27 cellular contexts compared by ENCODE assay signal in the genomic region with DNA sequence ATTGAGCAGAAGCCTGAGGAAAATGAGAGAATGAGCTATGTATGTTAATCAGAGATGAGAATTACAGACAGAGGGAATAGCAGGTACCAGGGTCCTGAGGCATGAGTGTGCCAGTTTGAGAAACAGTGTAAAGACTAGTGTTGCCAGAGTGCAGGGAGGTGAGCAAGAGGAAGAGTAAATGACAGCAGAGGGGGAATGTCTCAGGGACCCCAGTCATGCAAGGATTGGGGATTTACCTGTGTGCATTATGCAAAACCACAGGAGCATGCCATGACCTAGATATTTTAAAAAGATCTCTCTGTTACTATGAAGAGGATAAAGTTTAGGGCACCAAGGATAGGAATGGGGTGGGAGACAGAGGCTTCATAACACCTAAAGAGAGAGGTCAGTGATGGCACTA.
"Had no signal": no experiment of that assay in that cellular context is flagged by ENCODE, and none has a peak within 500 bp of the region (broad histone marks: within the 10 kb centered on the region; RNA-seq: fewer than 3 reads in every experiment).

No MANE protein-coding gene starts in this region.

- DNase-seq: activated CD4-positive, alpha-beta memory T cell treated with anti-CD3 and anti-CD28 coated beads, Interleukin-2, amount 10 ng/mL, durations not matched to agents 7 days and 5 days; activated CD4-positive, alpha-beta T cell treated with anti-CD3 and anti-CD28 coated beads for 1 hour; activated CD4-positive, alpha-beta T cell treated with anti-CD3 and anti-CD28 coated beads for 4 hours; activated CD4-positive, alpha-beta T cell treated with anti-CD3 and anti-CD28 coated beads, Interleukin-2, amount 10 ng/mL, durations not matched to agents 7 days and 5 days; activated CD4-positive, alpha-beta T cell treated with anti-CD3 and anti-CD28 coated beads, Interleukin-2, amount 50 U/mL, for 4 hours; activated CD4-positive, CD25-positive, alpha-beta regulatory T cell; activated CD8-positive, alpha-beta memory T cell treated with anti-CD3 and anti-CD28 coated beads, Interleukin-2, amount 50 U/mL, for 48 hours; activated gamma-delta T cell; activated naive CD4-positive, alpha-beta T cell; activated naive CD4-positive, alpha-beta T cell treated with anti-CD3 and anti-CD28 coated beads, Interleukin-2, amount 10 ng/mL, durations not matched to agents 7 days and 5 days; activated naive CD8-positive, alpha-beta T cell treated with anti-CD3 and anti-CD28 coated beads, Interleukin-2, amount 10 ng/mL, durations not matched to agents 7 days and 5 days; activated T-cell treated with anti-CD3 and anti-CD28 coated beads for 4 hours; activated T-cell treated with anti-CD3 and anti-CD28 coated beads, Interleukin-2, amount 50 U/mL, for 24 hours; activated T-cell treated with anti-CD3 and anti-CD28 coated beads, Interleukin-2, amount 50 U/mL, for 72 hours; dorsolateral prefrontal cortex; effector CD4-positive, alpha-beta T cell; effector memory CD8-positive, alpha-beta T cell; erythroblast; esophagus squamous epithelium; foreskin melanocyte; T-helper 2 cell had no signal

- H3K9me3 ChIP-seq: breast epithelium, esophagus squamous epithelium, gastroesophageal sphincter had no signal

- H3K27me3 ChIP-seq: ascending aorta, breast epithelium, cardiac muscle cell, esophagus squamous epithelium, gastroesophageal sphincter had no signal

- ATAC-seq: activated naive CD4-positive, alpha-beta T cell treated with anti-CD3 and anti-CD28 coated beads, Interleukin-2, amount 50 U/mL, for 72 hours; activated T-cell treated with anti-CD3 and anti-CD28 coated beads, Interleukin-2, amount 50 U/mL, for 72 hours; effector memory CD8-positive, alpha-beta T cell; gastroesophageal sphincter had no signal

- H3K36me3 ChIP-seq: ascending aorta, breast epithelium, cardiac muscle cell, esophagus squamous epithelium, gastroesophageal sphincter had no signal

- H3K27ac ChIP-seq: ascending aorta, breast epithelium, cardiac muscle cell, coronary artery, dorsolateral prefrontal cortex, esophagus squamous epithelium, gastroesophageal sphincter had no signal

- H3K4me3 ChIP-seq: ascending aorta, breast epithelium, cardiac muscle cell, coronary artery, dorsolateral prefrontal cortex, esophagus squamous epithelium, gastroesophageal sphincter had no signal

- H3K4me1 ChIP-seq: ascending aorta, breast epithelium, esophagus squamous epithelium, gastroesophageal sphincter had no signal
